In genomic region chr5:10460252-10460906, GRCh38 we compare ENCODE assay signal across 12 cellular contexts. TPM values are rescaled to one million over a fixed set of nuclear protein-coding genes. Genes with fewer than 3 reads are reported as not detected.
DNase-seq lines count a peak whose midpoint lies in the region; ATAC-seq and TF ChIP-seq lines count a peak whose summit lies in the region.
"Had no signal": no experiment of that assay in that cellular context is flagged by ENCODE, and none has a peak within 500 bp of the region (broad histone marks: within the 10 kb centered on the region; RNA-seq: fewer than 3 reads in every experiment).

No MANE protein-coding gene starts in this region.

- peak; percentile 91 for DNase-seq in DMS 273 (lab: John Stamatoyannopoulos, UW; ENCODE audit: unreplicated experiment)
- DNase-seq in RWPE1 (ENCODE audit: low spot score), result no peak
- DNase-seq in heart right ventricle, result peak; percentile 85
- peak; percentile 18 for DNase-seq in pons (ENCODE audit: low spot score)
- DNase-seq in LoVo (ENCODE audit: low spot score), result no peak
- DNase-seq in foreskin keratinocyte, result no peak
- no peak for DNase-seq in progenitor cell of endocrine pancreas (ENCODE audit: low spot score, unreplicated experiment)
- DNase-seq in stimulated activated CD4-positive, alpha-beta T cell treated with anti-CD3 and anti-CD28 coated beads, Interleukin-12 subunit alpha, Interleukin-12 subunit beta, amount 100 ng/mL, for 4 hours, result no peak
- DNase-seq: CD4-positive, alpha-beta T cell; NCI-H1105 had no signal

- intact Hi-C loops in heart right ventricle (cut with DNase I), result loop anchor here in 2 of 10 donors (5.0 kb wide), 2 partner anchors 92 to 102 kb away; partner anchors contain the start of gene ANKRD33B (in 1 of the 2)

- no peaks in the 10 kb centered on the region for H3K9me3 ChIP-seq in heart right ventricle

- no peak overlapping the region for H3K4me3 ChIP-seq in heart right ventricle
- H3K4me3 ChIP-seq: neural progenitor cell, PC-9 had no signal

- no peak overlapping the region for H3K27ac Mint-ChIP-seq in progenitor cell of endocrine pancreas
- H3K27ac Mint-ChIP-seq: CD4-positive, alpha-beta T cell had no signal

- H3K4me1 ChIP-seq in heart right ventricle, result peaks cover 8 to 40% (median 29%) of the 10 kb centered on the region in 9 donors
- H3K4me1 ChIP-seq in foreskin keratinocyte, result peaks cover 3% of the 10 kb centered on the region

- peaks cover 33% of the 10 kb centered on the region for H3K27me3 Mint-ChIP-seq in progenitor cell of endocrine pancreas
- H3K27me3 Mint-ChIP-seq: CD4-positive, alpha-beta T cell had no signal

- no peaks in the 10 kb centered on the region for H3K36me3 Mint-ChIP-seq in progenitor cell of endocrine pancreas (ENCODE audit: insufficient read depth)
- H3K36me3 Mint-ChIP-seq: neural progenitor cell had no signal

- H3K4me3 Mint-ChIP-seq in progenitor cell of endocrine pancreas (ENCODE audit: low read depth), result no peak overlapping the region
- H3K4me3 Mint-ChIP-seq: CD4-positive, alpha-beta T cell; neural progenitor cell had no signal

- TF ChIP-seq CTCF in RWPE1 (conservative IDR thresholded peaks at IDR 0.05; ENCODE audit: low read depth) (no peak), heart right ventricle (IDR thresholded peaks at IDR 0.05) (peak in 3 of 9 donors; percentile 14 to 34 (median 20)), foreskin keratinocyte (conservative IDR thresholded peaks at IDR 0.05) (no peak), progenitor cell of endocrine pancreas (IDR thresholded peaks at IDR 0.05; ENCODE audit: unreplicated experiment) (no peak)

- H3K9me3 Mint-ChIP-seq in progenitor cell of endocrine pancreas (ENCODE audit: low read depth), result no peaks in the 10 kb centered on the region
- H3K9me3 Mint-ChIP-seq: CD4-positive, alpha-beta T cell; neural progenitor cell had no signal

- CTCF ChIA-PET in RWPE1 (lab: Yijun Ruan, JAX), result interaction anchor here (1.1 kb wide), 1 partner anchor 168 kb away, joined by 4 read pairs; no protein-coding TSS in a partner anchor

- no peaks in the 10 kb centered on the region for H3K36me3 ChIP-seq in heart right ventricle
- H3K36me3 ChIP-seq: neural progenitor cell had no signal

- WGBS in heart right ventricle, 2 donors, result 19 to 26% methylated on average over 13 of the region's 13 CpGs

- ATAC-seq in heart right ventricle (peak; percentile 86 to 96 (median 88)), foreskin keratinocyte (no peak)

- H3K27ac ChIP-seq in RWPE1 (peak overlapping the region; percentile 72), heart right ventricle (peak overlapping the region in 7 of 10 donors; percentile 46 to 76 (median 61)), foreskin keratinocyte (no peak overlapping the region)
- H3K27ac ChIP-seq: neural progenitor cell, PC-9 had no signal

- POLR2A ChIA-PET in RWPE1 (lab: Yijun Ruan, JAX; ENCODE audit: low non-redundant PET), result no interaction called here

- H3K27me3 ChIP-seq in heart right ventricle (no peaks in the 10 kb centered on the region), foreskin keratinocyte (no peaks in the 10 kb centered on the region)
- H3K27me3 ChIP-seq: neural progenitor cell had no signal

- H3K4me1 Mint-ChIP-seq in progenitor cell of endocrine pancreas (ENCODE audit: low read depth), result peaks cover 2% of the 10 kb centered on the region

RNA-seq across cellular contexts. Expression of gene ROPN1L, which starts 18.7 kb away (rescaled TPM):
- total RNA-seq in heart right ventricle (under 1 TPM in 8 of 10 donors, not detected in 2; 0.28 to 0.83 (median 0.32) TPM), foreskin keratinocyte (0.17 and 0.18 TPM in 2 replicates), progenitor cell of endocrine pancreas (0.43 TPM in 1 of 2 replicates, not detected in the other)
- polyA plus RNA-seq in heart right ventricle (under 1 TPM; 0.17 to 0.29 TPM), foreskin keratinocyte (0.17 and 0.19 TPM in 2 replicates)

Comparison
In these comparisons a context has a peak if more than half of its experiments do, and no peak if none do; other contexts are left out.
1. DNase-seq: peak in DMS 273 (single experiment), heart right ventricle (2 of 2) and pons (single experiment); none in RWPE1 (single experiment), LoVo (single experiment), foreskin keratinocyte (0 of 2), progenitor cell of endocrine pancreas (single experiment) and stimulated activated CD4-positive, alpha-beta T cell treated with anti-CD3 and anti-CD28 coated beads, Interleukin-12 subunit alpha, Interleukin-12 subunit beta, amount 100 ng/mL, for 4 hours (single experiment).